In genomic region chr12:87687362-87687761, GRCh38 we compare ENCODE assay signal across 15 cellular contexts.
DNase-seq lines count a peak whose midpoint lies in the region; ATAC-seq, FAIRE-seq and TF ChIP-seq lines count a peak whose summit lies in the region.
"Had no signal": no experiment of that assay in that cellular context is flagged by ENCODE, and none has a peak within 500 bp of the region (broad histone marks: within the 10 kb centered on the region; RNA-seq: fewer than 3 reads in every experiment).

No MANE protein-coding gene starts in this region.

- H3K4me3 ChIP-seq in AG04450 (ENCODE audit: low read depth, low read length) (no peak overlapping the region), SJCRH30 (no peak overlapping the region)

- H3K36me3 Mint-ChIP-seq in mesothelial cell of epicardium, result no peaks in the 10 kb centered on the region
- H3K36me3 Mint-ChIP-seq in activated naive CD4-positive, alpha-beta T cell treated with anti-CD3 and anti-CD28 coated beads, Interleukin-2, amount 10 ng/mL, durations not matched to agents 7 days and 5 days, result no peaks in the 10 kb centered on the region

- H3K4me1 ChIP-seq in SJCRH30, result no peaks in the 10 kb centered on the region

- CTCF ChIA-PET in AG04450 (lab: Charles Lee), result no interaction called here
- CTCF ChIA-PET in activated naive CD4-positive, alpha-beta T cell treated with anti-CD3 and anti-CD28 coated beads, Interleukin-2, amount 10 ng/mL, durations not matched to agents 7 days and 5 days (lab: Charles Lee), result no interaction called here

- peaks cover 4% of the 10 kb centered on the region for H3K9me3 Mint-ChIP-seq in mesothelial cell of epicardium
- no peaks in the 10 kb centered on the region for H3K9me3 Mint-ChIP-seq in activated naive CD4-positive, alpha-beta T cell treated with anti-CD3 and anti-CD28 coated beads, Interleukin-2, amount 10 ng/mL, durations not matched to agents 7 days and 5 days

- H3K4me1 Mint-ChIP-seq in mesothelial cell of epicardium, result peaks cover 15% of the 10 kb centered on the region
- H3K4me1 Mint-ChIP-seq in activated naive CD4-positive, alpha-beta T cell treated with anti-CD3 and anti-CD28 coated beads, Interleukin-2, amount 10 ng/mL, durations not matched to agents 7 days and 5 days, result no peaks in the 10 kb centered on the region
- H3K4me1 Mint-ChIP-seq: B cell had no signal

- no peak for ATAC-seq in HG02970 (IDR thresholded peaks at IDR 0.05; ENCODE audit: low FRiP score, unreplicated experiment)
- no peak for ATAC-seq in HG03280 (IDR thresholded peaks at IDR 0.05; ENCODE audit: unreplicated experiment)
- ATAC-seq: HCT116 had no signal

- POLR2A ChIA-PET in AG04450 (lab: Yijun Ruan, JAX), result no interaction called here

- H3K4me3 Mint-ChIP-seq in mesothelial cell of epicardium, result no peak overlapping the region
- no peak overlapping the region for H3K4me3 Mint-ChIP-seq in activated naive CD4-positive, alpha-beta T cell treated with anti-CD3 and anti-CD28 coated beads, Interleukin-2, amount 10 ng/mL, durations not matched to agents 7 days and 5 days
- H3K4me3 Mint-ChIP-seq: B cell, neural crest cell had no signal

- FAIRE-seq in endometrium (lab: Jason Lieb, UNC), result peak; percentile 64

- TF ChIP-seq CTCF in AG04450 (IDR thresholded peaks at IDR 0.05; ENCODE audit: low read depth, low read length) (no peak), mesothelial cell of epicardium (IDR thresholded peaks at IDR 0.05; ENCODE audit: unreplicated experiment) (no peak)

- H3K9me3 ChIP-seq in AG04450 (ENCODE audit: control insufficient read depth, insufficient read depth, low read length) (no peaks in the 10 kb centered on the region), SJCRH30 (replicated peaks) (no peaks in the 10 kb centered on the region)

- DNase-seq in AG04450 (ENCODE audit: low read depth, low spot score) (peak; percentile 24), NCI-H226 (peak; percentile 73), mesothelial cell of epicardium (ENCODE audit: low spot score in 2 of 2, unreplicated experiment in 2 of 2) (no peak), SJCRH30 (no peak)
- no peak for DNase-seq in activated naive CD4-positive, alpha-beta T cell treated with anti-CD3 and anti-CD28 coated beads, Interleukin-2, amount 10 ng/mL, durations not matched to agents 7 days and 5 days
- DNase-seq: activated CD4-positive, CD25-positive, alpha-beta regulatory T cell; activated effector memory CD4-positive, alpha-beta T cell treated with anti-CD3 and anti-CD28 coated beads, Interleukin-2, amount 50 U/mL, for 16 hours; NCI-H446 treated with DMSO at 0.1 percent for 48 hours; stimulated activated CD4-positive, alpha-beta T cell treated with anti-CD3 and anti-CD28 coated beads, Interleukin-4, amount 100 ng/mL, for 1 hour had no signal

- H3K27ac ChIP-seq in AG04450 (ENCODE audit: low read depth, low read length), result no peak overlapping the region
- H3K27ac ChIP-seq in SJCRH30, result no peak overlapping the region

- H3K36me3 ChIP-seq in SJCRH30, result no peaks in the 10 kb centered on the region

- H3K27ac Mint-ChIP-seq in mesothelial cell of epicardium, result peak overlapping the region; percentile 80
- no peak overlapping the region for H3K27ac Mint-ChIP-seq in activated naive CD4-positive, alpha-beta T cell treated with anti-CD3 and anti-CD28 coated beads, Interleukin-2, amount 10 ng/mL, durations not matched to agents 7 days and 5 days
- H3K27ac Mint-ChIP-seq: B cell had no signal

- H3K27me3 ChIP-seq in AG04450 (ENCODE audit: control insufficient read depth, insufficient read depth, low read length), result no peaks in the 10 kb centered on the region
- no peaks in the 10 kb centered on the region for H3K27me3 ChIP-seq in SJCRH30

- no peaks in the 10 kb centered on the region for H3K27me3 Mint-ChIP-seq in mesothelial cell of epicardium (ENCODE audit: low read depth)
- H3K27me3 Mint-ChIP-seq in activated naive CD4-positive, alpha-beta T cell treated with anti-CD3 and anti-CD28 coated beads, Interleukin-2, amount 10 ng/mL, durations not matched to agents 7 days and 5 days, result no peaks in the 10 kb centered on the region
- H3K27me3 Mint-ChIP-seq: B cell had no signal

Comparison
In these comparisons a context has a peak if more than half of its experiments do, and no peak if none do; other contexts are left out.
1. DNase-seq: peak in AG04450 (single experiment) and NCI-H226 (single experiment); none in mesothelial cell of epicardium (0 of 2), activated naive CD4-positive, alpha-beta T cell treated with anti-CD3 and anti-CD28 coated beads, Interleukin-2, amount 10 ng/mL, durations not matched to agents 7 days and 5 days (single experiment) and SJCRH30 (0 of 2).